7 cellular contexts compared by ENCODE assay signal in the genomic region with DNA sequence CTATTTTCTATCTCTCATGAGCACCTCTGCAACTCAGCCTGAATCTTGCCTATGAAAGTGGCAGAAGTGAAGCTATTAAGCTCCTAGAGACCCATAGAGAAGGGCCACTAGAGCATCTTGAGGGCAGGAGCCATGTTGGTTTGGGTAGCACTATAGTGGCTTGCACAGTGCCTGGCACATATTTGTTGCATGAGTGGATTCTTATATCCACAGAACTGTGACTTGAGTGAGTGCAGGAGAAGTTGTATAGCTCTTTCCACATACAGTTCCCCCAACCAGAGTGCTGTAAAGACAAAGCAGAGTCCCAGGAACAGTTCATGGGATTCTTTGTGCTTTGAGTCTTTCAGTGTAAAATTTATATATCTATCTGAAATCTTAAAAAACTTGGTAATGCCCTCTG.
"Had no signal": no experiment of that assay in that cellular context is flagged by ENCODE, and none has a peak within 500 bp of the region (broad histone marks: within the 10 kb centered on the region; RNA-seq: fewer than 3 reads in every experiment).

No MANE protein-coding gene starts in this region.

- H3K4me3 Mint-ChIP-seq: IgD-negative memory B cell had no signal

- H3K27ac ChIP-seq: HL-60, KMS-11 had no signal

- ATAC-seq: HepG2, K562 had no signal

- H3K27me3 Mint-ChIP-seq: IgD-negative memory B cell had no signal

- DNase-seq: KBM-7, KG1 had no signal

- H3K4me2 ChIP-seq: KMS-11 had no signal

- H3K4me3 ChIP-seq: K562 had no signal

- H3K9ac ChIP-seq: KMS-11 had no signal

- H3K4me1 Mint-ChIP-seq: IgD-negative memory B cell had no signal
